Comparison of ENCODE assay signal across 24 cellular contexts in genomic region chr6:169709293-169709692, GRCh38. TPM values are rescaled to one million over a fixed set of nuclear protein-coding genes. Genes with fewer than 3 reads are reported as not detected.
DNase-seq lines count a peak whose midpoint lies in the region; ATAC-seq, FAIRE-seq and TF ChIP-seq lines count a peak whose summit lies in the region.
"Had no signal": no experiment of that assay in that cellular context is flagged by ENCODE, and none has a peak within 500 bp of the region (broad histone marks: within the 10 kb centered on the region; RNA-seq: fewer than 3 reads in every experiment).

No MANE protein-coding gene starts in this region.

- CTCF ChIA-PET in activated CD8-positive, alpha-beta T cell treated with anti-CD3 and anti-CD28 coated beads for 36 hours (lab: Charles Lee): interaction anchor here (0.7 to 3.6 kb wide), 5 partner anchors 8 to 80 kb away, joined by 3 to 34 read pairs (median 3); partner anchors contain the start of genes C6orf120, DYNLT2, ERMARD and WDR27
- CTCF ChIA-PET in activated CD8-positive, alpha-beta T cell treated with anti-CD3 and anti-CD28 coated beads, Interleukin-2, amount 10 ng/mL, durations not matched to agents 7 days and 5 days (lab: Charles Lee): interaction anchor here (1.1 to 1.8 kb wide), 2 partner anchors 10 to 12 kb away, joined by 5 to 6 read pairs; no protein-coding TSS in a partner anchor
- CTCF ChIA-PET in GM12878 (lab: Yijun Ruan, JAX): interaction anchor here (1.2 to 2.5 kb wide), 5 partner anchors 10 to 842 kb away, joined by 3 to 13 read pairs (median 3); no protein-coding TSS in a partner anchor

- H3K4me3 Mint-ChIP-seq in activated CD8-positive, alpha-beta T cell treated with anti-CD3 and anti-CD28 coated beads for 36 hours: no peak overlapping the region
- no peak overlapping the region for H3K4me3 Mint-ChIP-seq in activated CD8-positive, alpha-beta T cell treated with anti-CD3 and anti-CD28 coated beads, Interleukin-2, amount 10 ng/mL, durations not matched to agents 7 days and 5 days
- H3K4me3 Mint-ChIP-seq: activated naive CD8-positive, alpha-beta T cell treated with anti-CD3 and anti-CD28 coated beads, Interleukin-2, amount 10 ng/mL, durations not matched to agents 7 days and 5 days; brain; memory B cell; naive thymus-derived CD8-positive, alpha-beta T cell had no signal

- TF ChIP-seq EP300 in GM12878 (IDR thresholded peaks at IDR 0.05; ENCODE audit: borderline replicate concordance in 1 of 2, control insufficient read depth in 1 of 2, low read depth in 2 of 2, low read length in 2 of 2): no peak

- no peaks in the 10 kb centered on the region for H3K27me3 ChIP-seq in GM12878 (replicated peaks in 1 of 2; ENCODE audit: control insufficient read depth in 2 of 2, insufficient read depth in 2 of 2, low read length in 1 of 2)
- H3K27me3 ChIP-seq: BLaER1 treated with 17β-estradiol and CSF1 and Interleukin-3, amounts not matched to agents 10 nM and 100 nM; hepatocyte; pancreas; SJCRH30 had no signal

- no peak overlapping the region for H3K9ac ChIP-seq in GM12878 (ENCODE audit: control insufficient read depth, insufficient read depth, low read length)

- SMC1A ChIA-PET in GM12878 (lab: Charles Lee; ENCODE audit: uncharacterized antibody, unreplicated experiment): interaction anchor here (1.0 to 1.7 kb wide), 5 partner anchors 10 to 43 kb away, joined by 3 to 8 read pairs (median 6); no protein-coding TSS in a partner anchor

- H3K36me3 ChIP-seq in GM12878 (ENCODE audit: control insufficient read depth in 2 of 2, insufficient read depth in 2 of 2, low read length in 1 of 2): peaks cover 0 to 4% of the 10 kb centered on the region in 2 experiments; a peak in 2 of 4 replicates

- peaks cover 40% of the 10 kb centered on the region for H3K4me1 Mint-ChIP-seq in activated CD8-positive, alpha-beta T cell treated with anti-CD3 and anti-CD28 coated beads for 36 hours (ENCODE audit: low read depth)
- peaks cover 15% of the 10 kb centered on the region for H3K4me1 Mint-ChIP-seq in activated CD8-positive, alpha-beta T cell treated with anti-CD3 and anti-CD28 coated beads, Interleukin-2, amount 10 ng/mL, durations not matched to agents 7 days and 5 days (ENCODE audit: low read depth)

- H3K9me3 Mint-ChIP-seq in activated CD8-positive, alpha-beta T cell treated with anti-CD3 and anti-CD28 coated beads for 36 hours: no peaks in the 10 kb centered on the region
- no peaks in the 10 kb centered on the region for H3K9me3 Mint-ChIP-seq in activated CD8-positive, alpha-beta T cell treated with anti-CD3 and anti-CD28 coated beads, Interleukin-2, amount 10 ng/mL, durations not matched to agents 7 days and 5 days (ENCODE audit: insufficient read depth)
- H3K9me3 Mint-ChIP-seq: activated naive CD8-positive, alpha-beta T cell treated with anti-CD3 and anti-CD28 coated beads, Interleukin-2, amount 10 ng/mL, durations not matched to agents 7 days and 5 days; brain; memory B cell; naive thymus-derived CD8-positive, alpha-beta T cell had no signal

- RAD21 ChIA-PET in GM12878 (lab: Charles Lee; ENCODE audit: unreplicated experiment): interaction anchor here (0.8 to 1.0 kb wide), 2 partner anchors 8 to 14 kb away, joined by 3 to 5 read pairs; no protein-coding TSS in a partner anchor

- peaks cover 6% of the 10 kb centered on the region; the same call in 1 of the 2 replicates for H3K4me1 ChIP-seq in GM12878 (ENCODE audit: control insufficient read depth, insufficient read depth, low read length)

- BruUV-seq in GM12878 (replicated peaks; lab: Mats Ljungman, UMichigan): no TSS peak

- H3K36me3 Mint-ChIP-seq in activated CD8-positive, alpha-beta T cell treated with anti-CD3 and anti-CD28 coated beads for 36 hours (ENCODE audit: low read depth): peaks cover 43% of the 10 kb centered on the region
- peaks cover 39% of the 10 kb centered on the region for H3K36me3 Mint-ChIP-seq in activated CD8-positive, alpha-beta T cell treated with anti-CD3 and anti-CD28 coated beads, Interleukin-2, amount 10 ng/mL, durations not matched to agents 7 days and 5 days (ENCODE audit: low read depth)

- H3K79me2 ChIP-seq in GM12878 (ENCODE audit: control insufficient read depth, insufficient read depth, low read length): peaks cover 8% of the 10 kb centered on the region

- H3K27ac ChIP-seq in GM12878 (ENCODE audit: control insufficient read depth, insufficient read depth): no peak overlapping the region
- H3K27ac ChIP-seq: BLaER1 treated with 17β-estradiol and CSF1 and Interleukin-3, amounts not matched to agents 10 nM and 100 nM; coronary artery; hepatocyte; pancreas; SJCRH30 had no signal

- POLR2A ChIA-PET in activated CD8-positive, alpha-beta T cell treated with anti-CD3 and anti-CD28 coated beads for 36 hours (lab: Charles Lee): interaction anchor here (0.9 to 4.6 kb wide), 3 partner anchors 7 to 16 kb away, joined by 3 to 28 read pairs (median 5); partner anchors contain the start of genes C6orf120, PHF10 and WDR27
- POLR2A ChIA-PET in activated CD8-positive, alpha-beta T cell treated with anti-CD3 and anti-CD28 coated beads, Interleukin-2, amount 10 ng/mL, durations not matched to agents 7 days and 5 days (lab: Charles Lee): interaction anchor here (1.2 kb wide), 2 partner anchors 15 to 41 kb away, joined by 4 read pairs; partner anchors contain the start of gene PHF10
- POLR2A ChIA-PET in GM12878 (lab: Charles Lee): interaction anchor here (1.5 kb wide), 1 partner anchor 13 kb away, joined by 4 read pairs; no protein-coding TSS in a partner anchor

- intact Hi-C loops in activated CD8-positive, alpha-beta T cell treated with anti-CD3 and anti-CD28 coated beads for 36 hours (cut with micrococcal nuclease): no loop called here
- intact Hi-C loops in GM12878 (cut with micrococcal nuclease; ENCODE audit: unreplicated experiment): no loop called here

- no peak overlapping the region for H3K4me3 ChIP-seq in GM12878
- H3K4me3 ChIP-seq: BLaER1 treated with 17β-estradiol and CSF1 and Interleukin-3, amounts not matched to agents 10 nM and 100 nM; coronary artery; hepatocyte; K562; pancreas; SJCRH30 had no signal

- H3K27me3 Mint-ChIP-seq in activated CD8-positive, alpha-beta T cell treated with anti-CD3 and anti-CD28 coated beads for 36 hours: no peaks in the 10 kb centered on the region
- H3K27me3 Mint-ChIP-seq in activated CD8-positive, alpha-beta T cell treated with anti-CD3 and anti-CD28 coated beads, Interleukin-2, amount 10 ng/mL, durations not matched to agents 7 days and 5 days (ENCODE audit: low read depth): no peaks in the 10 kb centered on the region
- H3K27me3 Mint-ChIP-seq: activated naive CD8-positive, alpha-beta T cell treated with anti-CD3 and anti-CD28 coated beads, Interleukin-2, amount 10 ng/mL, durations not matched to agents 7 days and 5 days; brain; memory B cell; naive thymus-derived CD8-positive, alpha-beta T cell had no signal

- no peak for FAIRE-seq in GM12878 (lab: Jason Lieb, UNC)
- FAIRE-seq: A204.1, K562, pancreas had no signal

- TF ChIP-seq CTCF in activated CD8-positive, alpha-beta T cell treated with anti-CD3 and anti-CD28 coated beads for 36 hours (IDR thresholded peaks at IDR 0.05): no peak
- no peak for TF ChIP-seq CTCF in GM12878 (IDR thresholded peaks at IDR 0.05 in 2 of 3, conservative IDR thresholded peaks at IDR 0.05 in 1 of 3; ENCODE audit: control insufficient read depth in 2 of 3, extremely low read depth in 1 of 3, insufficient read depth in 1 of 3, low read depth in 3 of 3, low read length in 3 of 3)

- no peak overlapping the region for H2AFZ ChIP-seq in GM12878 (ENCODE audit: control insufficient read depth, low read depth, low read length)
- H2AFZ ChIP-seq: hepatocyte had no signal

- in situ Hi-C loops in GM12878 (cut with MboI): no loop called here

- no peak for TF ChIP-seq RAD21 in GM12878 (IDR thresholded peaks at IDR 0.05; ENCODE audit: insufficient read depth, low read depth, low read length)

- DNase-seq in activated CD8-positive, alpha-beta T cell treated with anti-CD3 and anti-CD28 coated beads for 36 hours: no peak
- no peak for DNase-seq in activated CD8-positive, alpha-beta T cell treated with anti-CD3 and anti-CD28 coated beads, Interleukin-2, amount 10 ng/mL, durations not matched to agents 7 days and 5 days
- DNase-seq in GM12878 (ENCODE audit: low read depth, low spot score) (no peak), DMS53 treated with DMSO at 0.1 percent for 48 hours (lab: John Stamatoyannopoulos, UW; ENCODE audit: unreplicated experiment) (no peak), NCI-H146 (lab: John Stamatoyannopoulos, UW) (no peak)
- DNase-seq: activated CD8-positive, alpha-beta memory T cell treated with anti-CD3 and anti-CD28 coated beads, Interleukin-2, amount 50 U/mL, for 4 hours; activated naive CD8-positive, alpha-beta T cell treated with anti-CD3 and anti-CD28 coated beads, Interleukin-2, amount 10 ng/mL, durations not matched to agents 7 days and 5 days; naive thymus-derived CD8-positive, alpha-beta T cell; NCI-H524; pancreas; SJCRH30; stimulated activated naive CD4-positive, alpha-beta T cell; trophoblast cell had no signal

- 0 out of 2 replicates have a peak overlapping the region, but pooled peaks have one; percentile 12 for H3K4me2 ChIP-seq in GM12878 (ENCODE audit: control insufficient read depth, insufficient read depth)
- H3K4me2 ChIP-seq: BLaER1 treated with 17β-estradiol and CSF1 and Interleukin-3, amounts not matched to agents 10 nM and 100 nM; hepatocyte had no signal

- ATAC-seq in activated CD8-positive, alpha-beta T cell treated with anti-CD3 and anti-CD28 coated beads for 36 hours: peak; percentile 39
- no peak for ATAC-seq in activated CD8-positive, alpha-beta T cell treated with anti-CD3 and anti-CD28 coated beads, Interleukin-2, amount 10 ng/mL, durations not matched to agents 7 days and 5 days
- peak; percentile 57 for ATAC-seq in GM19351 (IDR thresholded peaks at IDR 0.05; ENCODE audit: unreplicated experiment)
- ATAC-seq in HG03159 (IDR thresholded peaks at IDR 0.05; ENCODE audit: unreplicated experiment): peak; percentile 47
- peak; percentile 41 for ATAC-seq in GM12878
- ATAC-seq in GM18505 (IDR thresholded peaks at IDR 0.05; ENCODE audit: unreplicated experiment): no peak
- ATAC-seq: K562; naive thymus-derived CD8-positive, alpha-beta T cell; pancreas; sciatic nerve had no signal

- H3K9me3 ChIP-seq in GM12878 (replicated peaks; ENCODE audit: control insufficient read depth, insufficient read depth, low read length): no peaks in the 10 kb centered on the region
- H3K9me3 ChIP-seq: BLaER1 treated with 17β-estradiol and CSF1 and Interleukin-3, amounts not matched to agents 10 nM and 100 nM; pancreas; SJCRH30 had no signal

- no peak for TF ChIP-seq POLR2A in GM12878 (IDR thresholded peaks at IDR 0.05; ENCODE audit: low read depth, low read length)
- no peak for TF ChIP-seq POLR2A in GM18505 (IDR thresholded peaks at IDR 0.05; ENCODE audit: borderline replicate concordance, extremely low read depth, insufficient read depth, insufficient read length)

- H3K27ac Mint-ChIP-seq in activated CD8-positive, alpha-beta T cell treated with anti-CD3 and anti-CD28 coated beads for 36 hours: peak overlapping the region; percentile 51
- no peak overlapping the region for H3K27ac Mint-ChIP-seq in activated CD8-positive, alpha-beta T cell treated with anti-CD3 and anti-CD28 coated beads, Interleukin-2, amount 10 ng/mL, durations not matched to agents 7 days and 5 days
- H3K27ac Mint-ChIP-seq: activated naive CD8-positive, alpha-beta T cell treated with anti-CD3 and anti-CD28 coated beads, Interleukin-2, amount 10 ng/mL, durations not matched to agents 7 days and 5 days; memory B cell had no signal

- no peaks in the 10 kb centered on the region for H4K20me1 ChIP-seq in GM12878 (ENCODE audit: control insufficient read depth, insufficient read depth)

RNA-seq across cellular contexts. Expression of gene C6orf120, which starts 7.4 kb away (rescaled TPM):
- total RNA-seq in activated CD8-positive, alpha-beta T cell treated with anti-CD3 and anti-CD28 coated beads for 36 hours: 10 to 100 TPM; 14.2 to 16.3 TPM
- total RNA-seq in activated CD8-positive, alpha-beta T cell treated with anti-CD3 and anti-CD28 coated beads, Interleukin-2, amount 10 ng/mL, durations not matched to agents 7 days and 5 days: 10 to 100 TPM; 17.4 to 18.3 TPM
- 27.1 and 29.1 TPM in 2 replicates for total RNA-seq in GM12878 (2013; cell fraction: nucleolus; rRNA removed)
- total RNA-seq in GM12878 (2014; rRNA removed) (23.9 and 26.2 TPM in 2 replicates), GM12878 (2014; rRNA removed; fragmentation: Illumina TruSeq; extraction: Trizol) (16.9 and 17.4 TPM in 2 replicates), GM12878 (2021) (20.7 and 20.8 TPM in 2 replicates)
- polyA plus RNA-seq in GM12878 (2011; ENCODE audit: low read depth): 7.2 TPM
- polyA plus RNA-seq in GM12878 (2011; rRNA removed) (14.6 and 19.7 TPM in 2 replicates), GM12878 (2014; fragmentation: Illumina TruSeq; extraction: Trizol) (14.3 and 18.5 TPM in 2 replicates), GM12878 (2014; fragmentation: Nextera tagmentation; extraction: Ambion mirVana) (1 to 10 TPM; 3.6 to 6.2 TPM), GM12878 (2014; rRNA removed) (15.9 and 19.5 TPM in 2 replicates), GM12878 (2016; fragmentation: Nextera tagmentation; extraction: Ambion mirVana) (10 to 100 TPM; 19.9 to 20.8 TPM)
- polyA plus RNA-seq in GM12878 (2011; cell fraction: cytosol; rRNA removed): 8.3 and 10.1 TPM in 2 replicates
- polyA plus RNA-seq in GM12878 (2011; cell fraction: nucleus; rRNA removed): 12.9 and 14.0 TPM in 2 replicates
- 10.8 and 12.8 TPM in 2 replicates for polyA plus RNA-seq in GM12878 (2012)
- 7.2 and 8.7 TPM in 2 replicates for polyA minus RNA-seq in GM12878 (2011; rRNA and poly(A)+ RNA removed)
- polyA minus RNA-seq in GM12878 (2011; cell fraction: cytosol; rRNA and poly(A)+ RNA removed): 5.6 and 6.9 TPM in 2 replicates
- 12.3 and 16.0 TPM in 2 replicates for polyA minus RNA-seq in GM12878 (2011; cell fraction: nucleus; rRNA and poly(A)+ RNA removed)

RNA-seq across cellular contexts. Expression of gene WDR27, which starts 7.5 kb away (rescaled TPM):
- total RNA-seq in activated CD8-positive, alpha-beta T cell treated with anti-CD3 and anti-CD28 coated beads for 36 hours: 10 to 100 TPM; 48.8 to 49.6 TPM
- 10 to 100 TPM; 22.9 to 25.3 TPM for total RNA-seq in activated CD8-positive, alpha-beta T cell treated with anti-CD3 and anti-CD28 coated beads, Interleukin-2, amount 10 ng/mL, durations not matched to agents 7 days and 5 days
- 205 and 222 TPM in 2 replicates for total RNA-seq in GM12878 (2013; cell fraction: nucleolus; rRNA removed)
- total RNA-seq in GM12878 (2014; rRNA removed) (18.8 and 20.8 TPM in 2 replicates), GM12878 (2014; rRNA removed; fragmentation: Illumina TruSeq; extraction: Trizol) (9.8 and 11.9 TPM in 2 replicates), GM12878 (2021) (26.4 and 26.6 TPM in 2 replicates)
- polyA plus RNA-seq in GM12878 (2011; ENCODE audit: low read depth): 10.6 TPM
- polyA plus RNA-seq in GM12878 (2011; rRNA removed) (33.2 and 37.5 TPM in 2 replicates), GM12878 (2014; fragmentation: Illumina TruSeq; extraction: Trizol) (10.0 and 10.2 TPM in 2 replicates), GM12878 (2014; fragmentation: Nextera tagmentation; extraction: Ambion mirVana) (1 to 10 TPM; 1.9 to 3.8 TPM), GM12878 (2014; rRNA removed) (31.5 and 33.7 TPM in 2 replicates), GM12878 (2016; fragmentation: Nextera tagmentation; extraction: Ambion mirVana) (10 to 100 TPM; 19.2 to 22.0 TPM)
- polyA plus RNA-seq in GM12878 (2011; cell fraction: cytosol; rRNA removed): 18.9 and 22.2 TPM in 2 replicates
- 394 and 455 TPM in 2 replicates for polyA plus RNA-seq in GM12878 (2011; cell fraction: nucleus; rRNA removed)
- polyA plus RNA-seq in GM12878 (2012): 20.4 and 26.3 TPM in 2 replicates
- 15.5 and 16.8 TPM in 2 replicates for polyA minus RNA-seq in GM12878 (2011; rRNA and poly(A)+ RNA removed)
- polyA minus RNA-seq in GM12878 (2011; cell fraction: cytosol; rRNA and poly(A)+ RNA removed): 5.7 and 7.1 TPM in 2 replicates
- 54.3 and 68.3 TPM in 2 replicates for polyA minus RNA-seq in GM12878 (2011; cell fraction: nucleus; rRNA and poly(A)+ RNA removed)

RNA-seq across cellular contexts. Expression of gene PHF10, which starts 15.0 kb away (rescaled TPM):
- 10 to 100 TPM; 79.1 to 79.7 TPM for total RNA-seq in activated CD8-positive, alpha-beta T cell treated with anti-CD3 and anti-CD28 coated beads for 36 hours
- total RNA-seq in activated CD8-positive, alpha-beta T cell treated with anti-CD3 and anti-CD28 coated beads, Interleukin-2, amount 10 ng/mL, durations not matched to agents 7 days and 5 days: 10 to 100 TPM; 49.0 to 50.5 TPM
- total RNA-seq in GM12878 (2013; cell fraction: nucleolus; rRNA removed): 57.5 and 57.7 TPM in 2 replicates
- total RNA-seq in GM12878 (2014; rRNA removed): 12.4 and 15.3 TPM in 2 replicates
- total RNA-seq in GM12878 (2014; rRNA removed; fragmentation: Illumina TruSeq; extraction: Trizol): 18.6 and 19.7 TPM in 2 replicates
- 23.5 and 24.6 TPM in 2 replicates for total RNA-seq in GM12878 (2021)
- 12.1 TPM for polyA plus RNA-seq in GM12878 (2011; ENCODE audit: low read depth)
- 35.6 and 49.6 TPM in 2 replicates for polyA plus RNA-seq in GM12878 (2011; rRNA removed)
- 11.2 and 15.3 TPM in 2 replicates for polyA plus RNA-seq in GM12878 (2011; cell fraction: cytosol; rRNA removed)
- 36.8 and 37.9 TPM in 2 replicates for polyA plus RNA-seq in GM12878 (2011; cell fraction: nucleus; rRNA removed)
- 16.8 and 24.7 TPM in 2 replicates for polyA plus RNA-seq in GM12878 (2012)
- polyA plus RNA-seq in GM12878 (2014; fragmentation: Illumina TruSeq; extraction: Trizol): 33.8 and 44.0 TPM in 2 replicates
- 10 to 100 TPM; 11.6 to 13.1 TPM for polyA plus RNA-seq in GM12878 (2014; fragmentation: Nextera tagmentation; extraction: Ambion mirVana)
- 23.8 and 24.5 TPM in 2 replicates for polyA plus RNA-seq in GM12878 (2014; rRNA removed)
- polyA plus RNA-seq in GM12878 (2016; fragmentation: Nextera tagmentation; extraction: Ambion mirVana): 1 to 10 TPM; 3.8 to 7.1 TPM
- polyA minus RNA-seq in GM12878 (2011; rRNA and poly(A)+ RNA removed): 11.0 and 21.1 TPM in 2 replicates
- 7.5 and 9.3 TPM in 2 replicates for polyA minus RNA-seq in GM12878 (2011; cell fraction: cytosol; rRNA and poly(A)+ RNA removed)
- polyA minus RNA-seq in GM12878 (2011; cell fraction: nucleus; rRNA and poly(A)+ RNA removed): 13.7 and 16.4 TPM in 2 replicates

RNA-seq across cellular contexts. Expression of gene DYNLT2, which starts 42.1 kb away (rescaled TPM):
- 1 to 10 TPM; 2.2 to 2.4 TPM for total RNA-seq in activated CD8-positive, alpha-beta T cell treated with anti-CD3 and anti-CD28 coated beads for 36 hours
- 1 to 10 TPM; 2.1 to 2.6 TPM for total RNA-seq in activated CD8-positive, alpha-beta T cell treated with anti-CD3 and anti-CD28 coated beads, Interleukin-2, amount 10 ng/mL, durations not matched to agents 7 days and 5 days
- 11.3 and 12.7 TPM in 2 replicates for total RNA-seq in GM12878 (2013; cell fraction: nucleolus; rRNA removed)
- total RNA-seq in GM12878 (2014; rRNA removed) (3.7 and 5.4 TPM in 2 replicates), GM12878 (2014; rRNA removed; fragmentation: Illumina TruSeq; extraction: Trizol) (5.5 TPM in 2 replicates), GM12878 (2021) (2.9 and 3.8 TPM in 2 replicates)
- 0.77 TPM for polyA plus RNA-seq in GM12878 (2011; ENCODE audit: low read depth)
- polyA plus RNA-seq in GM12878 (2011; rRNA removed) (5.3 and 9.2 TPM in 2 replicates), GM12878 (2014; fragmentation: Illumina TruSeq; extraction: Trizol) (5.7 and 8.8 TPM in 2 replicates), GM12878 (2014; fragmentation: Nextera tagmentation; extraction: Ambion mirVana) (1 to 10 TPM; 2.2 to 3.0 TPM), GM12878 (2014; rRNA removed) (5.0 and 5.9 TPM in 2 replicates), GM12878 (2016; fragmentation: Nextera tagmentation; extraction: Ambion mirVana) (1 to 10 TPM; 5.8 to 5.9 TPM)
- 1.7 and 1.8 TPM in 2 replicates for polyA plus RNA-seq in GM12878 (2011; cell fraction: cytosol; rRNA removed)
- polyA plus RNA-seq in GM12878 (2011; cell fraction: nucleus; rRNA removed): 2.2 and 2.3 TPM in 2 replicates
- 1.7 and 3.3 TPM in 2 replicates for polyA plus RNA-seq in GM12878 (2012)
- 0.82 and 1.1 TPM in 2 replicates for polyA minus RNA-seq in GM12878 (2011; rRNA and poly(A)+ RNA removed)
- 0.67 and 1.1 TPM in 2 replicates for polyA minus RNA-seq in GM12878 (2011; cell fraction: cytosol; rRNA and poly(A)+ RNA removed)
- polyA minus RNA-seq in GM12878 (2011; cell fraction: nucleus; rRNA and poly(A)+ RNA removed): 2.7 and 4.6 TPM in 2 replicates

RNA-seq across cellular contexts. Expression of gene ERMARD, which starts 42.1 kb away (rescaled TPM):
- total RNA-seq in activated CD8-positive, alpha-beta T cell treated with anti-CD3 and anti-CD28 coated beads for 36 hours: 10 to 100 TPM; 24.9 to 26.6 TPM
- 10 to 100 TPM; 28.7 to 33.0 TPM for total RNA-seq in activated CD8-positive, alpha-beta T cell treated with anti-CD3 and anti-CD28 coated beads, Interleukin-2, amount 10 ng/mL, durations not matched to agents 7 days and 5 days
- 49.0 and 52.7 TPM in 2 replicates for total RNA-seq in GM12878 (2013; cell fraction: nucleolus; rRNA removed)
- total RNA-seq in GM12878 (2014; rRNA removed) (24.4 and 27.2 TPM in 2 replicates), GM12878 (2014; rRNA removed; fragmentation: Illumina TruSeq; extraction: Trizol) (25.3 and 26.3 TPM in 2 replicates), GM12878 (2021) (29.5 and 33.6 TPM in 2 replicates)
- polyA plus RNA-seq in GM12878 (2011; ENCODE audit: low read depth): 35.0 TPM
- polyA plus RNA-seq in GM12878 (2011; rRNA removed) (42.7 and 48.4 TPM in 2 replicates), GM12878 (2014; fragmentation: Illumina TruSeq; extraction: Trizol) (24.8 and 32.3 TPM in 2 replicates), GM12878 (2014; fragmentation: Nextera tagmentation; extraction: Ambion mirVana) (10 to 100 TPM; 43.7 to 63.3 TPM), GM12878 (2014; rRNA removed) (27.4 and 28.3 TPM in 2 replicates), GM12878 (2016; fragmentation: Nextera tagmentation; extraction: Ambion mirVana) (10 to 100 TPM; 34.6 to 46.1 TPM)
- polyA plus RNA-seq in GM12878 (2011; cell fraction: cytosol; rRNA removed): 42.6 and 52.0 TPM in 2 replicates
- 135 and 152 TPM in 2 replicates for polyA plus RNA-seq in GM12878 (2011; cell fraction: nucleus; rRNA removed)
- 26.5 and 28.5 TPM in 2 replicates for polyA plus RNA-seq in GM12878 (2012)
- 32.7 and 50.0 TPM in 2 replicates for polyA minus RNA-seq in GM12878 (2011; rRNA and poly(A)+ RNA removed)
- 6.3 and 9.0 TPM in 2 replicates for polyA minus RNA-seq in GM12878 (2011; cell fraction: cytosol; rRNA and poly(A)+ RNA removed)
- 17.5 and 25.5 TPM in 2 replicates for polyA minus RNA-seq in GM12878 (2011; cell fraction: nucleus; rRNA and poly(A)+ RNA removed)

Comparison
In these comparisons a context has a peak if more than half of its experiments do, and no peak if none do; other contexts are left out.
1. ATAC-seq: peak in activated CD8-positive, alpha-beta T cell treated with anti-CD3 and anti-CD28 coated beads for 36 hours (single experiment), GM19351 (single experiment), HG03159 (single experiment) and GM12878 (single experiment); none in activated CD8-positive, alpha-beta T cell treated with anti-CD3 and anti-CD28 coated beads, Interleukin-2, amount 10 ng/mL, durations not matched to agents 7 days and 5 days (single experiment) and GM18505 (single experiment).